20 cellular contexts compared by ENCODE assay signal in genomic region chr2:27844821-27845255, GRCh38. TPM values are rescaled to one million over a fixed set of nuclear protein-coding genes. Genes with fewer than 3 reads are reported as not detected.
DNase-seq lines count a peak whose midpoint lies in the region; ATAC-seq and TF ChIP-seq lines count a peak whose summit lies in the region.
"Had no signal": no experiment of that assay in that cellular context is flagged by ENCODE, and none has a peak within 500 bp of the region (broad histone marks: within the 10 kb centered on the region; RNA-seq: fewer than 3 reads in every experiment).

No MANE protein-coding gene starts in this region.

- peak; percentile 11 for DNase-seq in IMR-90
- DNase-seq in mammary epithelial cell, result peak; percentile 54
- DNase-seq in foreskin keratinocyte, result peak; percentile 56 to 79
- no peak for DNase-seq in gastrocnemius medialis
- no peak for DNase-seq in UCSD-AML1 (lab: John Stamatoyannopoulos, UW; ENCODE audit: unreplicated experiment)
- DNase-seq in globus pallidus (ENCODE audit: low spot score), result no peak
- DNase-seq: activated B cell treated with CpG ODN at 0.5 μM for 24 hours; activated CD4-positive, alpha-beta memory T cell treated with anti-CD3 and anti-CD28 coated beads, Interleukin-2, amount 10 ng/mL, durations not matched to agents 7 days and 5 days; activated naive CD4-positive, alpha-beta T cell; anterior cingulate cortex; colonic mucosa; COR-L47; left colon; NCI-H1930; right lobe of liver; SIG-M5; stimulated activated CD4-positive, alpha-beta T cell treated with anti-CD3 and anti-CD28 coated beads, Interleukin-2, amount 100 ng/mL, for 24 hours; stimulated activated naive CD8-positive, alpha-beta T cell treated with anti-CD3 and anti-CD28 coated beads, Interleukin-15, Interleukin-2, amounts not matched to agents 100 U/mL and 50 U/mL, for 24 hours had no signal

- H3K9me1 ChIP-seq in IMR-90 (ENCODE audit: insufficient read depth, low read length), result no peaks in the 10 kb centered on the region; the same call in 1 of the 2 replicates

- ATAC-seq in IMR-90 (ENCODE audit: low read depth) (no peak), foreskin keratinocyte (no peak), gastrocnemius medialis (peak; percentile 84 to 89), GM21576 (IDR thresholded peaks at IDR 0.05; ENCODE audit: unreplicated experiment) (no peak)
- ATAC-seq: left colon; right lobe of liver; stimulated activated naive CD8-positive, alpha-beta T cell treated with anti-CD3 and anti-CD28 coated beads, Interleukin-15, Interleukin-2, amounts not matched to agents 100 U/mL and 50 U/mL, for 24 hours had no signal

- no CpG with 5 or more reads among the region's 4 CpGs for WGBS in IMR-90 (ENCODE audit: extremely low coverage in 2 of 2, insufficient read length in 1 of 2), 2 experiments
- 8% methylated on average over 4 of the region's 4 CpGs for WGBS in mammary epithelial cell (ENCODE audit: low coverage, missing lambda C conversion rate)

- H3K56ac ChIP-seq in IMR-90 (ENCODE audit: extremely low read depth, insufficient read depth, low read length), result no peak overlapping the region

- POLR2A ChIA-PET in IMR-90 (lab: Charles Lee; ENCODE audit: unreplicated experiment), result no interaction called here

- H3K27me3 ChIP-seq in IMR-90 (ENCODE audit: control insufficient read depth, insufficient read depth, low read length) (no peaks in the 10 kb centered on the region), mammary epithelial cell (ENCODE audit: insufficient read depth, low read length) (no peaks in the 10 kb centered on the region), foreskin keratinocyte (no peaks in the 10 kb centered on the region), gastrocnemius medialis (no peaks in the 10 kb centered on the region)
- H3K27me3 ChIP-seq: colonic mucosa, right lobe of liver, tibial nerve had no signal

- H2AK5ac ChIP-seq in IMR-90 (ENCODE audit: low read depth, low read length), result no peak overlapping the region

- H3K4me2 ChIP-seq in IMR-90 (ENCODE audit: low read depth, low read length) (no peak overlapping the region), mammary epithelial cell (ENCODE audit: insufficient read depth, low read depth, low read length) (peak overlapping the region; percentile 35)

- H3K23ac ChIP-seq in IMR-90 (ENCODE audit: low read depth, low read length), result no peak overlapping the region

- no peak overlapping the region for H2AK9ac ChIP-seq in IMR-90 (replicated peaks; ENCODE audit: low read depth, low read length, poor library complexity)

- TF ChIP-seq CTCF in IMR-90 (conservative IDR thresholded peaks at IDR 0.05; ENCODE audit: low read depth, low read length), result no peak
- TF ChIP-seq CTCF in mammary epithelial cell (conservative IDR thresholded peaks at IDR 0.05 in 1 of 2, IDR thresholded peaks at IDR 0.05 in 1 of 2; ENCODE audit: extremely low read depth in 1 of 2, insufficient read depth in 1 of 2, low read depth in 1 of 2, low read length in 2 of 2), result no peak
- no peak for TF ChIP-seq CTCF in foreskin keratinocyte (conservative IDR thresholded peaks at IDR 0.05)
- TF ChIP-seq CTCF in gastrocnemius medialis (IDR thresholded peaks at IDR 0.05 in 4 of 5, conservative IDR thresholded peaks at IDR 0.05 in 1 of 5), result no peak

- H3K4me1 ChIP-seq in IMR-90 (ENCODE audit: control insufficient read depth, insufficient read depth, low read length) (0 out of 2 replicates have a peak, but pooled peaks cover 4% of the 10 kb centered on the region), mammary epithelial cell (ENCODE audit: insufficient read depth, low read length) (peaks cover 19% of the 10 kb centered on the region), foreskin keratinocyte (peaks cover 11% of the 10 kb centered on the region), gastrocnemius medialis (peaks cover 27% of the 10 kb centered on the region in 2 donors)
- H3K4me1 ChIP-seq: colonic mucosa, right lobe of liver, tibial nerve had no signal

- H3K18ac ChIP-seq in IMR-90 (ENCODE audit: low read depth, low read length), result peak overlapping the region; percentile 65; the same call in 1 of the 2 replicates

- H3K9me3 ChIP-seq in IMR-90 (ENCODE audit: control insufficient read depth, insufficient read depth, low read length), result no peaks in the 10 kb centered on the region
- H3K9me3 ChIP-seq in mammary epithelial cell (replicated peaks; ENCODE audit: insufficient read depth, low read length), result no peaks in the 10 kb centered on the region
- H3K9me3 ChIP-seq in gastrocnemius medialis, result no peaks in the 10 kb centered on the region
- H3K9me3 ChIP-seq: colonic mucosa, right lobe of liver, tibial nerve had no signal

- no peak for TF ChIP-seq RAD21 in IMR-90 (IDR thresholded peaks at IDR 0.05; ENCODE audit: low read length)

- no peak overlapping the region for H2BK120ac ChIP-seq in IMR-90 (ENCODE audit: low read depth, low read length)

- 0 out of 3 replicates have a peak overlapping the region, but pooled peaks have one; percentile 52 for H2BK15ac ChIP-seq in IMR-90 (ENCODE audit: low read depth, low read length)

- H4K20me1 ChIP-seq in IMR-90 (ENCODE audit: insufficient read depth, low read length) (no peaks in the 10 kb centered on the region), mammary epithelial cell (ENCODE audit: insufficient read depth, low read length) (no peaks in the 10 kb centered on the region)

- H2AFZ ChIP-seq in IMR-90 (replicated peaks; ENCODE audit: low read length, poor library complexity) (no peak overlapping the region), mammary epithelial cell (ENCODE audit: low read depth, low read length) (peak overlapping the region; percentile 75)

- TF ChIP-seq POLR2A in IMR-90 (IDR thresholded peaks at IDR 0.05; ENCODE audit: low read depth, low read length), result no peak
- TF ChIP-seq POLR2A in gastrocnemius medialis (IDR thresholded peaks at IDR 0.05), result no peak

- no peak overlapping the region for H3K4me3 ChIP-seq in IMR-90 (ENCODE audit: insufficient read depth, low read depth, low read length)
- no peak overlapping the region for H3K4me3 ChIP-seq in mammary epithelial cell (replicated peaks in 1 of 3; ENCODE audit: insufficient read depth in 1 of 3, low read depth in 2 of 3, low read length in 3 of 3)
- H3K4me3 ChIP-seq in gastrocnemius medialis, result no peak overlapping the region
- H3K4me3 ChIP-seq: colonic mucosa, right lobe of liver, tibial nerve had no signal

- H3K27ac ChIP-seq in IMR-90 (ENCODE audit: insufficient read depth, low read length) (no peak overlapping the region), mammary epithelial cell (ENCODE audit: insufficient read depth, low read depth, low read length) (no peak overlapping the region), foreskin keratinocyte (no peak overlapping the region), gastrocnemius medialis (peak overlapping the region; percentile 64 to 74 (median 68))
- H3K27ac ChIP-seq: colonic mucosa, right lobe of liver had no signal

- H4K91ac ChIP-seq in IMR-90 (ENCODE audit: insufficient read depth, low read depth, low read length), result no peak overlapping the region

- intact Hi-C loops in IMR-90 (cut with micrococcal nuclease), result no loop called here
- intact Hi-C loops in mammary epithelial cell (cut with micrococcal nuclease), result no loop called here
- intact Hi-C loops in gastrocnemius medialis (cut with DNase I; ENCODE audit: low total_unique reads), result no loop called here

- H3K4ac ChIP-seq in IMR-90 (ENCODE audit: low read depth, low read length), result 0 out of 2 replicates have a peak overlapping the region, but pooled peaks have one; percentile 7

- BruUV-seq in IMR-90 (replicated peaks; lab: Mats Ljungman, UMichigan), result no TSS peak
- no TSS peak for BruUV-seq in mammary epithelial cell (replicated peaks; lab: Mats Ljungman, UMichigan)

- no peak overlapping the region for H3K14ac ChIP-seq in IMR-90 (replicated peaks; ENCODE audit: low read depth, low read length)

- in situ Hi-C loops in IMR-90 (cut with MboI; ENCODE audit: low sequenced_read_pairs), result no loop called here
- in situ Hi-C loops in mammary epithelial cell (cut with MboI; ENCODE audit: low sequenced_read_pairs in 2 of 2), result no loop called here
- in situ Hi-C loops in gastrocnemius medialis (cut with MboI; ENCODE audit: low sequenced_read_pairs in 4 of 4), result no loop called here

- dilution Hi-C loops in IMR-90 (cut with HindIII; ENCODE audit: low sequenced_read_pairs, unreplicated experiment) (no loop called here), mammary epithelial cell (cut with HindIII; ENCODE audit: low sequenced_read_pairs) (no loop called here)

- H3K9ac ChIP-seq in IMR-90 (ENCODE audit: low read depth, low read length) (no peak overlapping the region), mammary epithelial cell (ENCODE audit: insufficient read depth, low read length) (no peak overlapping the region)

- H4K5ac ChIP-seq in IMR-90 (ENCODE audit: low read depth, low read length), result peak overlapping the region; percentile 8; the same call in 1 of the 2 replicates

- CTCF ChIA-PET in IMR-90 (lab: Yijun Ruan, JAX), result no interaction called here
- CTCF ChIA-PET in mammary epithelial cell (lab: Charles Lee; ENCODE audit: low non-redundant PET), result no interaction called here

- no peaks in the 10 kb centered on the region for H3K79me1 ChIP-seq in IMR-90 (ENCODE audit: low read depth in 1 of 2, low read length in 2 of 2)

- no peak overlapping the region for H4K8ac ChIP-seq in IMR-90 (ENCODE audit: low read depth in 2 of 2, low read length in 2 of 2)

- no peak overlapping the region for H2BK5ac ChIP-seq in IMR-90 (ENCODE audit: low read depth, low read length, poor library complexity, severe bottlenecking)

- H3K36me3 ChIP-seq in IMR-90 (ENCODE audit: control insufficient read depth, insufficient read depth, low read length), result no peaks in the 10 kb centered on the region
- no peaks in the 10 kb centered on the region for H3K36me3 ChIP-seq in mammary epithelial cell (ENCODE audit: insufficient read depth, low read length)
- no peaks in the 10 kb centered on the region for H3K36me3 ChIP-seq in gastrocnemius medialis
- H3K36me3 ChIP-seq: colonic mucosa, tibial nerve had no signal

- no peak overlapping the region for H2BK20ac ChIP-seq in IMR-90 (ENCODE audit: low read depth, low read length)

- no peaks in the 10 kb centered on the region for H3K79me2 ChIP-seq in mammary epithelial cell (ENCODE audit: insufficient read depth, low read length)

RNA-seq across cellular contexts. Expression of gene RBKS, which starts 45.3 kb away (rescaled TPM):
- total RNA-seq in IMR-90 (2012; rRNA removed) (0.83 and 1.1 TPM in 2 replicates), mammary epithelial cell (1 to 10 TPM; 1.1 to 3.8 TPM), foreskin keratinocyte (0.99 and 1.1 TPM in 2 replicates), gastrocnemius medialis (1 to 10 TPM in 3 of 4 donors, under 1 TPM in 1; 0.41 to 5.4 (median 3.0) TPM)
- polyA plus RNA-seq in IMR-90 (2012; rRNA removed) (1.1 and 1.4 TPM in 2 replicates), mammary epithelial cell (1.9 TPM), foreskin keratinocyte (1.3 and 1.5 TPM in 2 replicates)
- polyA plus RNA-seq in IMR-90 (2012; cell fraction: cytosol; rRNA removed), result 0.97 and 1.7 TPM in 2 replicates
- 1.2 and 1.8 TPM in 2 replicates for polyA plus RNA-seq in IMR-90 (2012; cell fraction: nucleus; rRNA removed; ENCODE audit: low replicate concordance)
- polyA minus RNA-seq in mammary epithelial cell, result not detected

RNA-seq across cellular contexts. Expression of gene BABAM2, which starts 45.7 kb away (rescaled TPM):
- total RNA-seq in IMR-90 (2012; rRNA removed) (16.7 and 23.1 TPM in 2 replicates), mammary epithelial cell (10 to 100 TPM; 27.9 to 35.0 TPM), foreskin keratinocyte (26.6 and 26.7 TPM in 2 replicates), gastrocnemius medialis (10 to 100 TPM; 57.2 to 72.2 (median 67.5) TPM)
- polyA plus RNA-seq in IMR-90 (2012; rRNA removed) (20.3 and 20.9 TPM in 2 replicates), mammary epithelial cell (21.8 TPM), foreskin keratinocyte (22.6 and 26.9 TPM in 2 replicates)
- polyA plus RNA-seq in IMR-90 (2012; cell fraction: cytosol; rRNA removed), result 11.4 TPM in 2 replicates
- polyA plus RNA-seq in IMR-90 (2012; cell fraction: nucleus; rRNA removed; ENCODE audit: low replicate concordance), result 4.4 and 16.0 TPM in 2 replicates
- 31.3 TPM for polyA minus RNA-seq in mammary epithelial cell

Comparison
In these comparisons a context has a peak if more than half of its experiments do, and no peak if none do; other contexts are left out.
1. ATAC-seq: peak in gastrocnemius medialis (2 of 2); none in IMR-90 (single experiment), foreskin keratinocyte (single experiment) and GM21576 (single experiment).
2. DNase-seq: peak in IMR-90 (single experiment), mammary epithelial cell (single experiment) and foreskin keratinocyte (2 of 2); none in gastrocnemius medialis (0 of 2), UCSD-AML1 (single experiment) and globus pallidus (single experiment).
3. H3K27ac ChIP-seq: peak in gastrocnemius medialis (4 of 4); none in IMR-90 (single experiment), mammary epithelial cell (single experiment) and foreskin keratinocyte (single experiment).